ENCODE assay signal across 9 cellular contexts in the genomic region with DNA sequence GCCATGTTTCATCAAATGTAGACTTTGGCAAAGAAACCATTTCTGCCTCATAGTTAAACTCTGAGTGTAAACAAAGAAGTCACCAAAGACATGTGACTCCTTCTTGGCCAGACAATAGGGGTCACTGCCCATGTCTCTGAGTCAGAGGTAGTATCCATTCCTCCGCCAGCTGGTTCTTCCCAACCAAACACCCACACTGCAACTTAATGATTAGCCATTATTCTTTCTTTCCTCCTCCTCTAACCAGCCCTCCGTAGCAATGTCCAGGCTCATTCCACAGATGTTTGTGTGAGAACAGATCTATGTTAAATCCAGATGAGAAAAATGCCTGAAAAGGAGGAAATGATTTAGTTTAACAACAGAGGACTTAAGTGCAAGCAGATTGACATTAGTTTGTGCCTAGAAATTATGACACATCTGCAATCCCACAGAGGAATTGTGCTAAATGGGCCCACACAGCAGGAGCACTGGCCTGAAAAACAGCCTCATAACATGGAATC.
A peak's percentile ranks its signal among the peaks of the same experiment; 100 is the strongest.
DNase-seq lines count a peak whose midpoint lies in the region; ATAC-seq and TF ChIP-seq lines count a peak whose summit lies in the region.
"Had no signal": no experiment of that assay in that cellular context is flagged by ENCODE, and none has a peak within 500 bp of the region (broad histone marks: within the 10 kb centered on the region; RNA-seq: fewer than 3 reads in every experiment).

No MANE protein-coding gene starts in this region.

- H3K9me3 ChIP-seq in tibial nerve, result no peaks in the 10 kb centered on the region

- TF ChIP-seq CTCF in cardiac fibroblast (IDR thresholded peaks at IDR 0.05; ENCODE audit: low read depth, low read length) (no peak), tibial nerve (IDR thresholded peaks at IDR 0.05) (no peak)

- TF ChIP-seq POLR2A in tibial nerve (IDR thresholded peaks at IDR 0.05), result no peak

- ATAC-seq in HG03432 (IDR thresholded peaks at IDR 0.05; ENCODE audit: unreplicated experiment), result no peak

- WGBS in tibial nerve, 2 donors, result 15 to 21% methylated on average over 2 of the region's 2 CpGs

- no peaks in the 10 kb centered on the region for H3K36me3 ChIP-seq in tibial nerve

- TF ChIP-seq EP300 in tibial nerve (IDR thresholded peaks at IDR 0.05), result peak in 1 of 2 donors; percentile 60

- H3K4me3 ChIP-seq in cardiac fibroblast (replicated peaks in 1 of 2; ENCODE audit: low read depth in 2 of 2, low read length in 2 of 2) (no peak overlapping the region), tibial nerve (no peak overlapping the region)

- peak; percentile 23 for DNase-seq in HS-27A (ENCODE audit: low read depth)
- peak; percentile 95 to 98 for DNase-seq in cardiac fibroblast (ENCODE audit: low read depth in 2 of 2)
- peak; percentile 100 for DNase-seq in kidney glomerular epithelial cell (lab: John Stamatoyannopoulos, UW)
- peak; percentile 16 to 45 for DNase-seq in tibial nerve (ENCODE audit: low spot score in 2 of 2)
- DNase-seq in GDM1 (lab: John Stamatoyannopoulos, UW), result no peak
- DNase-seq in activated T-cell treated with anti-CD3 and anti-CD28 coated beads, Interleukin-2, amount 50 U/mL, for 1 hour, result no peak
- no peak for DNase-seq in NCI-H2227 treated with DMSO at 0.1 percent for 48 hours (lab: John Stamatoyannopoulos, UW)
- DNase-seq: NCI-H146 had no signal

- H3K27ac ChIP-seq in tibial nerve, result peak overlapping the region in 2 of 4 donors; percentile 18 to 37

- no peaks in the 10 kb centered on the region for H3K27me3 ChIP-seq in tibial nerve

- peaks cover 0 to 17% (median 12%) of the 10 kb centered on the region in 4 donors for H3K4me1 ChIP-seq in tibial nerve

Comparison
In these comparisons a context has a peak if more than half of its experiments do, and no peak if none do; other contexts are left out.
1. DNase-seq: peak in HS-27A (single experiment), cardiac fibroblast (2 of 2), kidney glomerular epithelial cell (single experiment) and tibial nerve (2 of 2); none in GDM1 (single experiment), activated T-cell treated with anti-CD3 and anti-CD28 coated beads, Interleukin-2, amount 50 U/mL, for 1 hour (single experiment) and NCI-H2227 treated with DMSO at 0.1 percent for 48 hours (single experiment).